ENCODE assay signal across 17 cellular contexts in genomic region chr3:132236701-132237651, GRCh38.
DNase-seq lines count a peak whose midpoint lies in the region; ATAC-seq, FAIRE-seq and TF ChIP-seq lines count a peak whose summit lies in the region.
"Had no signal": no experiment of that assay in that cellular context is flagged by ENCODE, and none has a peak within 500 bp of the region (broad histone marks: within the 10 kb centered on the region; RNA-seq: fewer than 3 reads in every experiment).

No MANE protein-coding gene starts in this region.

- in situ Hi-C loops in GM12878 (cut with MboI): no loop called here

- no peaks in the 10 kb centered on the region; the same call in 1 of the 2 replicates for H3K4me1 ChIP-seq in GM12878 (ENCODE audit: control insufficient read depth, insufficient read depth, low read length)

- H3K4me3 ChIP-seq in GM12878 (no peak overlapping the region), foreskin fibroblast (ENCODE audit: low read depth in 1 of 2, low read length in 2 of 2) (no peak overlapping the region)
- H3K4me3 ChIP-seq: suprapubic skin had no signal

- no peaks in the 10 kb centered on the region for H3K9me3 ChIP-seq in GM12878 (replicated peaks; ENCODE audit: control insufficient read depth, insufficient read depth, low read length)
- H3K9me3 ChIP-seq: suprapubic skin had no signal

- no peak for DNase-seq in GM12878 (ENCODE audit: low read depth, low spot score)
- no peak for DNase-seq in HK-2 (ENCODE audit: unreplicated experiment)
- DNase-seq in chondrocyte (ENCODE audit: low spot score): no peak
- DNase-seq in foreskin fibroblast: no peak
- DNase-seq in activated CD8-positive, alpha-beta T cell treated with anti-CD3 and anti-CD28 coated beads, Interleukin-2, amount 10 ng/mL, durations not matched to agents 7 days and 5 days: no peak
- DNase-seq: activated CD4-positive, alpha-beta memory T cell treated with anti-CD3 and anti-CD28 coated beads, Interleukin-2, amount 10 ng/mL, durations not matched to agents 7 days and 5 days; C1 segment of cervical spinal cord; GDM1; left ventricle myocardium superior; NCI-H446 treated with DMSO at 0.1 percent for 48 hours had no signal

- H3K27me3 Mint-ChIP-seq in chondrocyte (ENCODE audit: low read depth): peaks cover 29% of the 10 kb centered on the region
- H3K27me3 Mint-ChIP-seq in activated CD8-positive, alpha-beta T cell treated with anti-CD3 and anti-CD28 coated beads, Interleukin-2, amount 10 ng/mL, durations not matched to agents 7 days and 5 days (ENCODE audit: low read depth): peaks cover 4% of the 10 kb centered on the region

- H3K9me3 Mint-ChIP-seq in chondrocyte (ENCODE audit: low read depth): peaks cover 4% of the 10 kb centered on the region
- H3K9me3 Mint-ChIP-seq in activated CD8-positive, alpha-beta T cell treated with anti-CD3 and anti-CD28 coated beads, Interleukin-2, amount 10 ng/mL, durations not matched to agents 7 days and 5 days (ENCODE audit: insufficient read depth): no peaks in the 10 kb centered on the region
- H3K9me3 Mint-ChIP-seq: activated CD4-positive, alpha-beta memory T cell treated with anti-CD3 and anti-CD28 coated beads, Interleukin-2, amount 10 ng/mL, durations not matched to agents 7 days and 5 days had no signal

- H3K27me3 ChIP-seq in GM12878 (replicated peaks in 1 of 2; ENCODE audit: control insufficient read depth in 2 of 2, insufficient read depth in 2 of 2, low read length in 1 of 2): peaks cover 0 to 2% of the 10 kb centered on the region in 2 experiments; a peak in 1 of 4 replicates
- H3K27me3 ChIP-seq: suprapubic skin had no signal

- TF ChIP-seq RAD21 in GM12878 (IDR thresholded peaks at IDR 0.05; ENCODE audit: insufficient read depth, low read depth, low read length): no peak

- 29% methylated on average over 4 of the region's 4 CpGs for WGBS in GM12878 (ENCODE audit: insufficient coverage, insufficient replicate concordance, low lambda C conversion rate, missing lambda C conversion rate)

- FAIRE-seq in GM12878 (lab: Jason Lieb, UNC): no peak
- FAIRE-seq: bronchial epithelial cell, RCC 7860 had no signal

- TF ChIP-seq EP300 in GM12878 (IDR thresholded peaks at IDR 0.05; ENCODE audit: borderline replicate concordance in 1 of 2, control insufficient read depth in 1 of 2, low read depth in 2 of 2, low read length in 2 of 2): no peak

- peaks cover under 1% of the 10 kb centered on the region for H3K4me1 Mint-ChIP-seq in chondrocyte (ENCODE audit: low read depth)
- no peaks in the 10 kb centered on the region for H3K4me1 Mint-ChIP-seq in activated CD8-positive, alpha-beta T cell treated with anti-CD3 and anti-CD28 coated beads, Interleukin-2, amount 10 ng/mL, durations not matched to agents 7 days and 5 days (ENCODE audit: low read depth)
- H3K4me1 Mint-ChIP-seq: activated CD4-positive, alpha-beta memory T cell treated with anti-CD3 and anti-CD28 coated beads, Interleukin-2, amount 10 ng/mL, durations not matched to agents 7 days and 5 days had no signal

- H3K36me3 ChIP-seq in GM12878 (ENCODE audit: control insufficient read depth in 2 of 2, insufficient read depth in 2 of 2, low read length in 1 of 2): no peaks in the 10 kb centered on the region
- H3K36me3 ChIP-seq: suprapubic skin had no signal

- RAD21 ChIA-PET in GM12878 (lab: Charles Lee; ENCODE audit: unreplicated experiment): no interaction called here

- BruUV-seq in GM12878 (replicated peaks; lab: Mats Ljungman, UMichigan): no TSS peak

- H2AFZ ChIP-seq in GM12878 (ENCODE audit: control insufficient read depth, low read depth, low read length): no peak overlapping the region

- SMC1A ChIA-PET in GM12878 (lab: Charles Lee; ENCODE audit: uncharacterized antibody, unreplicated experiment): no interaction called here

- CTCF ChIA-PET in GM12878 (lab: Yijun Ruan, JAX): no interaction called here
- CTCF ChIA-PET in activated CD8-positive, alpha-beta T cell treated with anti-CD3 and anti-CD28 coated beads, Interleukin-2, amount 10 ng/mL, durations not matched to agents 7 days and 5 days (lab: Charles Lee): no interaction called here

- POLR2A ChIA-PET in GM12878 (lab: Charles Lee): no interaction called here
- POLR2A ChIA-PET in activated CD8-positive, alpha-beta T cell treated with anti-CD3 and anti-CD28 coated beads, Interleukin-2, amount 10 ng/mL, durations not matched to agents 7 days and 5 days (lab: Charles Lee): no interaction called here

- H3K27ac ChIP-seq in GM12878 (ENCODE audit: control insufficient read depth, insufficient read depth): no peak overlapping the region
- H3K27ac ChIP-seq: suprapubic skin had no signal

- H3K9ac ChIP-seq in GM12878 (ENCODE audit: control insufficient read depth, insufficient read depth, low read length): no peak overlapping the region

- no peaks in the 10 kb centered on the region for H3K36me3 Mint-ChIP-seq in chondrocyte (ENCODE audit: low read depth)
- H3K36me3 Mint-ChIP-seq in activated CD8-positive, alpha-beta T cell treated with anti-CD3 and anti-CD28 coated beads, Interleukin-2, amount 10 ng/mL, durations not matched to agents 7 days and 5 days (ENCODE audit: low read depth): no peaks in the 10 kb centered on the region

- no peaks in the 10 kb centered on the region for H4K20me1 ChIP-seq in GM12878 (ENCODE audit: control insufficient read depth, insufficient read depth)

- H3K27ac Mint-ChIP-seq in chondrocyte (ENCODE audit: unreplicated experiment): no peak overlapping the region
- H3K27ac Mint-ChIP-seq in activated CD8-positive, alpha-beta T cell treated with anti-CD3 and anti-CD28 coated beads, Interleukin-2, amount 10 ng/mL, durations not matched to agents 7 days and 5 days: no peak overlapping the region
- H3K27ac Mint-ChIP-seq: activated CD4-positive, alpha-beta memory T cell treated with anti-CD3 and anti-CD28 coated beads, Interleukin-2, amount 10 ng/mL, durations not matched to agents 7 days and 5 days had no signal

- H3K79me2 ChIP-seq in GM12878 (ENCODE audit: control insufficient read depth, insufficient read depth, low read length): no peaks in the 10 kb centered on the region

- TF ChIP-seq POLR2A in GM12878 (IDR thresholded peaks at IDR 0.05; ENCODE audit: low read depth, low read length): no peak

- no peak overlapping the region for H3K4me2 ChIP-seq in GM12878 (ENCODE audit: control insufficient read depth, insufficient read depth)

- ATAC-seq in GM18909 (IDR thresholded peaks at IDR 0.05; ENCODE audit: poor library complexity, unreplicated experiment): peak; percentile 83
- ATAC-seq in GM21619 (IDR thresholded peaks at IDR 0.05; ENCODE audit: unreplicated experiment): peak; percentile 81
- ATAC-seq in HG03135 (IDR thresholded peaks at IDR 0.05; ENCODE audit: unreplicated experiment): peak; percentile 79
- peak; percentile 92 for ATAC-seq in GM12878
- no peak for ATAC-seq in activated CD8-positive, alpha-beta T cell treated with anti-CD3 and anti-CD28 coated beads, Interleukin-2, amount 10 ng/mL, durations not matched to agents 7 days and 5 days
- ATAC-seq: left ventricle myocardium superior had no signal

- no peak for TF ChIP-seq CTCF in GM12878 (IDR thresholded peaks at IDR 0.05 in 2 of 3, conservative IDR thresholded peaks at IDR 0.05 in 1 of 3; ENCODE audit: control insufficient read depth in 2 of 3, extremely low read depth in 1 of 3, insufficient read depth in 1 of 3, low read depth in 3 of 3, low read length in 3 of 3)
- no peak for TF ChIP-seq CTCF in chondrocyte (IDR thresholded peaks at IDR 0.05)
- TF ChIP-seq CTCF in foreskin fibroblast (IDR thresholded peaks at IDR 0.05; ENCODE audit: low read depth, low read length): no peak

- no peak overlapping the region for H3K4me3 Mint-ChIP-seq in chondrocyte (ENCODE audit: unreplicated experiment)
- no peak overlapping the region for H3K4me3 Mint-ChIP-seq in activated CD8-positive, alpha-beta T cell treated with anti-CD3 and anti-CD28 coated beads, Interleukin-2, amount 10 ng/mL, durations not matched to agents 7 days and 5 days
- H3K4me3 Mint-ChIP-seq: activated CD4-positive, alpha-beta memory T cell treated with anti-CD3 and anti-CD28 coated beads, Interleukin-2, amount 10 ng/mL, durations not matched to agents 7 days and 5 days; nephron had no signal

- intact Hi-C loops in GM12878 (cut with micrococcal nuclease; ENCODE audit: unreplicated experiment): no loop called here

TF ChIP-seq in GM12878, 131 proteins besides CTCF, POLR2A, EP300 and RAD21 (continues in another document):
- TF ChIP-seq CHD2 (IDR thresholded peaks at IDR 0.05; ENCODE audit: borderline replicate concordance, low read depth, low read length): no peak
- no peak for TF ChIP-seq BCL3 (IDR thresholded peaks at IDR 0.05; ENCODE audit: borderline replicate concordance, insufficient read depth, low read depth, low read length, poor library complexity, severe bottlenecking)
- no peak for TF ChIP-seq MEF2B (IDR thresholded peaks at IDR 0.05; ENCODE audit: partially characterized antibody, poor library complexity, severe bottlenecking)
- no peak for TF ChIP-seq SUPT20H (IDR thresholded peaks at IDR 0.05; ENCODE audit: borderline replicate concordance, control insufficient read depth, low read depth, low read length)
- no peak for TF ChIP-seq HDAC6 (IDR thresholded peaks at IDR 0.05; ENCODE audit: unreplicated experiment)
- no peak for TF ChIP-seq NFXL1 (IDR thresholded peaks at IDR 0.05; ENCODE audit: borderline replicate concordance)
- TF ChIP-seq RELA (IDR thresholded peaks at IDR 0.05; ENCODE audit: borderline replicate concordance, partially characterized antibody): no peak
